ENCODE assay signal across 23 cellular contexts in genomic region chrX:2478546-2479419, GRCh38.
"Had no signal": no experiment of that assay in that cellular context is flagged by ENCODE, and none has a peak within 500 bp of the region (broad histone marks: within the 10 kb centered on the region; RNA-seq: fewer than 3 reads in every experiment).

No MANE protein-coding gene starts in this region.

- H3K4me3 Mint-ChIP-seq: activated CD8-positive, alpha-beta T cell treated with anti-CD3 and anti-CD28 coated beads, Interleukin-2, amount 10 ng/mL, durations not matched to agents 7 days and 5 days; activated T-cell treated with anti-CD3 and anti-CD28 coated beads, Interleukin-2, amount 50 U/mL, for 24 hours; dendritic cell treated with granulocyte-macrophage colony-stimulating factor and Interleukin-4, amounts not matched to agents 40 ng/mL and 50 ng/mL, for 4 days; immature natural killer cell; memory B cell; naive thymus-derived CD4-positive, alpha-beta T cell; stimulated activated memory B cell treated with anti-CD40 and anti-IgM and Interleukin-4, amounts not matched to agents 10 μg/mL and 1 μg/mL and 100 μg/mL, for 72 hours; T-cell had no signal

- H3K27ac ChIP-seq: brain microvascular endothelial cell, esophagus squamous epithelium, heart right ventricle, pancreas, right lobe of liver, thoracic aorta had no signal

- H3K27me3 ChIP-seq: brain microvascular endothelial cell, esophagus squamous epithelium, heart right ventricle, pancreas, right lobe of liver had no signal

- H3K9me3 Mint-ChIP-seq: immature natural killer cell had no signal

- DNase-seq: activated CD4-positive, alpha-beta T cell treated with anti-CD3 and anti-CD28 coated beads for 48 hours; activated CD4-positive, CD25-positive, alpha-beta regulatory T cell; activated CD8-positive, alpha-beta T cell treated with anti-CD3 and anti-CD28 coated beads, Interleukin-2, amount 10 ng/mL, durations not matched to agents 7 days and 5 days; activated naive CD4-positive, alpha-beta T cell treated with Interleukin-2 at 50 U/mL for 16 hours; activated T-cell treated with anti-CD3 and anti-CD28 coated beads, Interleukin-2, amount 50 U/mL, for 24 hours; anterior cingulate cortex; brain microvascular endothelial cell; effector memory CD4-positive, alpha-beta T cell; esophagus squamous epithelium; heart right ventricle; immature natural killer cell; left ventricle myocardium superior; naive thymus-derived CD4-positive, alpha-beta T cell; stimulated activated CD4-positive, alpha-beta T cell treated with anti-CD3 and anti-CD28 coated beads, Interleukin-4, amount 100 ng/mL, for 4 hours; T-cell had no signal

- H3K27ac Mint-ChIP-seq: activated CD8-positive, alpha-beta T cell treated with anti-CD3 and anti-CD28 coated beads, Interleukin-2, amount 10 ng/mL, durations not matched to agents 7 days and 5 days; activated T-cell treated with anti-CD3 and anti-CD28 coated beads, Interleukin-2, amount 50 U/mL, for 24 hours; activated T-helper 2 cell treated with anti-CD3 and anti-CD28 coated beads, Interferon-gamma antibody, Interleukin-2, Interleukin-4, amounts not matched to agents 10 μg/mL and 5 μg/mL and 100 μg/mL, durations not matched to agents 14 hours and 24 hours and 36 hours; dendritic cell treated with granulocyte-macrophage colony-stimulating factor and Interleukin-4, amounts not matched to agents 40 ng/mL and 50 ng/mL, for 4 days; immature natural killer cell; memory B cell; naive thymus-derived CD4-positive, alpha-beta T cell; stimulated activated memory B cell treated with anti-CD40 and anti-IgM and Interleukin-4, amounts not matched to agents 10 μg/mL and 1 μg/mL and 100 μg/mL, for 72 hours; T-cell had no signal

- H3K9me3 ChIP-seq: esophagus squamous epithelium, pancreas, right lobe of liver, thoracic aorta had no signal

- ATAC-seq: activated CD8-positive, alpha-beta T cell treated with anti-CD3 and anti-CD28 coated beads, Interleukin-2, amount 10 ng/mL, durations not matched to agents 7 days and 5 days; heart right ventricle; left ventricle myocardium superior; naive thymus-derived CD4-positive, alpha-beta T cell; pancreas; right lobe of liver; stimulated activated memory B cell treated with anti-CD40 and anti-IgM and Interleukin-4, amounts not matched to agents 10 μg/mL and 1 μg/mL and 100 μg/mL, for 72 hours; T-cell had no signal

- H3K4me3 ChIP-seq: esophagus squamous epithelium, heart right ventricle, pancreas, right lobe of liver, smooth muscle cell, thoracic aorta had no signal

- H3K4me2 ChIP-seq: smooth muscle cell had no signal

- H3K27me3 Mint-ChIP-seq: activated T-cell treated with anti-CD3 and anti-CD28 coated beads, Interleukin-2, amount 50 U/mL, for 24 hours; dendritic cell treated with granulocyte-macrophage colony-stimulating factor and Interleukin-4, amounts not matched to agents 40 ng/mL and 50 ng/mL, for 4 days; memory B cell; naive thymus-derived CD4-positive, alpha-beta T cell; stimulated activated memory B cell treated with anti-CD40 and anti-IgM and Interleukin-4, amounts not matched to agents 10 μg/mL and 1 μg/mL and 100 μg/mL, for 72 hours; T-cell had no signal

- H3K36me3 ChIP-seq: brain microvascular endothelial cell, esophagus squamous epithelium, pancreas, right lobe of liver, thoracic aorta had no signal

- H3K4me1 ChIP-seq: pancreas, right lobe of liver had no signal
